In the genomic region with DNA sequence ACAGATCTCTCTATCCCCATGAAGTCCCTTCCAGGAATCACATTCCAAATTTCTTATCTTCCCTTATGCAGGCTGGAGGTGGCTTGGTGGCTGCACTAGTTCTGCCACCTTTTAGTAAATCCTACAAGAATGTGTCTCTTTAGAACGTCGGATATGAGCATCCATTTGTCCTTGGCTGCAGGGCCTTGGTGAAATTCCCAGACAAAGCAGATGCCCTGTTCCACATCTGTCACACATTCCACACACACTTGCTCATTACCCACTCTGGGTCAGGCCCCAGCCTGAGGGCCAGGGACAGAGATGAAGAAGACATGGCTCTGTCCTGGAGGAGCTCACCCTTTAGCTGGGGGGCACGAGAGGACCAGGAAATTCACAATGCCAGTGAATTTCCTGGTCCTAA, we compare ENCODE assay signal across 16 cellular contexts. TPM values are rescaled to one million over a fixed set of nuclear protein-coding genes. Genes with fewer than 3 reads are reported as not detected.
A peak's percentile ranks its signal among the peaks of the same experiment; 100 is the strongest.
DNase-seq lines count a peak whose midpoint lies in the region; ATAC-seq and TF ChIP-seq lines count a peak whose summit lies in the region.
"Had no signal": no experiment of that assay in that cellular context is flagged by ENCODE, and none has a peak within 500 bp of the region (broad histone marks: within the 10 kb centered on the region; RNA-seq: fewer than 3 reads in every experiment).

No MANE protein-coding gene starts in this region.

- 65% methylated on average over 3 of the region's 3 CpGs for WGBS in right lobe of liver (ENCODE audit: insufficient coverage, low coverage, low lambda C conversion rate, missing lambda C conversion rate)

- no peak for TF ChIP-seq CTCF in VCaP (conservative IDR thresholded peaks at IDR 0.05)
- no peak for TF ChIP-seq CTCF in right lobe of liver (IDR thresholded peaks at IDR 0.05)

- no peaks in the 10 kb centered on the region for H3K27me3 ChIP-seq in right lobe of liver
- H3K27me3 ChIP-seq: brain microvascular endothelial cell had no signal

- H3K9me3 ChIP-seq in right lobe of liver = no peaks in the 10 kb centered on the region

- no peaks in the 10 kb centered on the region for H3K36me3 ChIP-seq in right lobe of liver
- H3K36me3 ChIP-seq: brain microvascular endothelial cell had no signal

- no peak overlapping the region for H3K4me3 ChIP-seq in right lobe of liver

- ATAC-seq in GM19035 (IDR thresholded peaks at IDR 0.05; ENCODE audit: unreplicated experiment) (no peak), HG03159 (IDR thresholded peaks at IDR 0.05; ENCODE audit: unreplicated experiment) (no peak), right lobe of liver (no peak)
- ATAC-seq: activated CD4-positive, CD25-positive, alpha-beta regulatory T cell treated with anti-CD3 and anti-CD28 coated beads, Interleukin-2, amount 50 U/mL, for 24 hours had no signal

- peak; percentile 66 for DNase-seq in AG08396 (ENCODE audit: low spot score)
- peak; percentile 65 for DNase-seq in GM04503 (ENCODE audit: low read depth)
- peak; percentile 25 for DNase-seq in kidney tubule cell (ENCODE audit: low spot score)
- no peak for DNase-seq in NK-92 (lab: John Stamatoyannopoulos, UW; ENCODE audit: unreplicated experiment)
- DNase-seq in right lobe of liver = no peak
- DNase-seq: brain microvascular endothelial cell; DMS79 treated with DMSO at 0.1 percent for 48 hours; MM.1S; naive B cell; RPMI8226; stimulated activated CD4-positive, alpha-beta T cell treated with anti-CD3 and anti-CD28 coated beads, Interleukin-15, amount 100 ng/mL, for 24 hours had no signal

- H3K27ac ChIP-seq in VCaP (peak overlapping the region; percentile 84), right lobe of liver (no peak overlapping the region)
- H3K27ac ChIP-seq: brain microvascular endothelial cell had no signal

- TF ChIP-seq POLR2A in right lobe of liver (IDR thresholded peaks at IDR 0.05) = no peak

- intact Hi-C loops in right lobe of liver (cut with DNase I) = no loop called here

- H3K4me1 ChIP-seq in right lobe of liver = no peaks in the 10 kb centered on the region

RNA-seq across cellular contexts. Expression of a gene that starts 31.2 kb away (rescaled TPM):
- total RNA-seq in right lobe of liver = not detected
- total RNA-seq: progenitor cell of endocrine pancreas had no signal

Comparison
In these comparisons a context has a peak if more than half of its experiments do, and no peak if none do; other contexts are left out.
1. DNase-seq: peak in AG08396 (single experiment), GM04503 (single experiment) and kidney tubule cell (single experiment); none in NK-92 (single experiment) and right lobe of liver (0 of 3).